In the genomic region with DNA sequence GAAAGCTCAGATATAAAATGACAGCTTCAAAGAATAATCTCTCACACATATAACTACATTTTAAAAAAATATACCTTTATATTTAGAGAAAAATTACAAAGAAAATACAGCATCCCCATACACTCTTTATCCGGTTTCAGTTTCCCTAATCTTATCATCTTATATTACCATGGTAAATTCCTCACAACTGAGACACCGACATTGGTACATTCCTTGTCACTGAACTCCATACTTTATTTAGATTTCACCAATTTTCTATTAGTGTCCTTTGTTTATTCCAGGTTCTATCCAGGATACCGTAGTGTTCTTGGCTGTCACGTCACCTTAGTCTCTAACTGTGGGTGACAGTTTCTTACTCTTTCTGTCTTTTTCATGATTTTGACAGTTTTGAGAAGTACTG, we compare ENCODE assay signal across 18 cellular contexts. TPM values are rescaled to one million over a fixed set of nuclear protein-coding genes. Genes with fewer than 3 reads are reported as not detected.
DNase-seq lines count a peak whose midpoint lies in the region; TF ChIP-seq lines count a peak whose summit lies in the region.
"Had no signal": no experiment of that assay in that cellular context is flagged by ENCODE, and none has a peak within 500 bp of the region (broad histone marks: within the 10 kb centered on the region; RNA-seq: fewer than 3 reads in every experiment).

No MANE protein-coding gene starts in this region.

- DNase-seq in H4 (ENCODE audit: low spot score) (peak; percentile 19), adipocyte (ENCODE audit: low read depth) (peak; percentile 57), fibroblast of lung (ENCODE audit: low read depth in 2 of 2) (peak in 1 of 2 donors; percentile 44), Peyer's patch (no peak), foreskin fibroblast (no peak), SW 1271 (lab: John Stamatoyannopoulos, UW) (no peak), nephron progenitor cell (no peak)
- DNase-seq: DMS 273 treated with DMSO at 0.1 percent for 48 hours, KG1, MG63, NCI-H1105 treated with DMSO at 0.1 percent for 48 hours, NCI-H187, NCI-H446, NCI-H748 treated with DMSO at 0.1 percent for 48 hours had no signal

- H3K27me3 ChIP-seq in adipocyte (replicated peaks; ENCODE audit: control insufficient read depth, insufficient read depth, low read length) (no peaks in the 10 kb centered on the region), fibroblast of lung (ENCODE audit: control insufficient read depth, insufficient read depth, low read length) (no peaks in the 10 kb centered on the region), Peyer's patch (no peaks in the 10 kb centered on the region)
- H3K27me3 ChIP-seq: BLaER1, MG63 had no signal

- no peaks in the 10 kb centered on the region for H4K20me1 ChIP-seq in fibroblast of lung (ENCODE audit: control insufficient read depth, extremely low read depth, insufficient read depth, low read length)
- H4K20me1 ChIP-seq: BLaER1 had no signal

- no peak for TF ChIP-seq POLR2A in Peyer's patch (IDR thresholded peaks at IDR 0.05)

- H3K27me3 Mint-ChIP-seq in nephron progenitor cell (ENCODE audit: low read depth, poor library complexity): no peaks in the 10 kb centered on the region

- H3K36me3 ChIP-seq in adipocyte (ENCODE audit: control insufficient read depth, insufficient read depth, low read length, severe bottlenecking) (peaks cover 17% of the 10 kb centered on the region), fibroblast of lung (ENCODE audit: control insufficient read depth, insufficient read depth, low read length) (no peaks in the 10 kb centered on the region), Peyer's patch (peaks cover 0 to 35% (median 0%) of the 10 kb centered on the region in 3 donors)
- H3K36me3 ChIP-seq: BLaER1, MG63 had no signal

- H3K36me3 Mint-ChIP-seq in nephron progenitor cell (ENCODE audit: low read depth): no peaks in the 10 kb centered on the region

- H3K27ac Mint-ChIP-seq in nephron progenitor cell: no peak overlapping the region
- H3K27ac Mint-ChIP-seq: GM23338 had no signal

- H3K9me3 Mint-ChIP-seq in nephron progenitor cell: no peaks in the 10 kb centered on the region
- H3K9me3 Mint-ChIP-seq: GM23338 had no signal

- H3K4me2 ChIP-seq in fibroblast of lung (ENCODE audit: extremely low read depth, insufficient read depth, low read length): no peak overlapping the region
- H3K4me2 ChIP-seq: BLaER1, GM23338 had no signal

- peaks cover 4% of the 10 kb centered on the region for H3K4me1 Mint-ChIP-seq in nephron progenitor cell
- H3K4me1 Mint-ChIP-seq: GM23338 had no signal

- peaks cover 3% of the 10 kb centered on the region for H3K4me1 ChIP-seq in adipocyte (ENCODE audit: control insufficient read depth, insufficient read depth, low read length)
- H3K4me1 ChIP-seq in fibroblast of lung (ENCODE audit: control insufficient read depth, extremely low read depth, insufficient read depth, low read length): no peaks in the 10 kb centered on the region
- H3K4me1 ChIP-seq in Peyer's patch: no peaks in the 10 kb centered on the region
- H3K4me1 ChIP-seq: BLaER1 had no signal

- H2AFZ ChIP-seq in fibroblast of lung (ENCODE audit: low read length): peak overlapping the region; percentile 55
- H2AFZ ChIP-seq: GM23338 had no signal

- H3K27ac ChIP-seq in fibroblast of lung (ENCODE audit: insufficient read depth, low read length): no peak overlapping the region
- no peak overlapping the region for H3K27ac ChIP-seq in Peyer's patch
- H3K27ac ChIP-seq: BLaER1, HL-60, SK-N-MC had no signal

- H3K9me3 ChIP-seq in adipocyte (ENCODE audit: control insufficient read depth, low read length) (no peaks in the 10 kb centered on the region), fibroblast of lung (ENCODE audit: control insufficient read depth, insufficient read depth, low read depth, low read length) (no peaks in the 10 kb centered on the region), Peyer's patch (no peaks in the 10 kb centered on the region)
- H3K9me3 ChIP-seq: BLaER1, MG63 had no signal

- no peaks in the 10 kb centered on the region for H3K79me2 ChIP-seq in fibroblast of lung (ENCODE audit: control insufficient read depth, insufficient read depth, low read length)

- H3K9ac ChIP-seq in adipocyte (ENCODE audit: low read length) (no peak overlapping the region), fibroblast of lung (ENCODE audit: insufficient read depth, low read length) (no peak overlapping the region)
- H3K9ac ChIP-seq: BLaER1 had no signal

- no peak overlapping the region for H3K4me3 ChIP-seq in adipocyte (ENCODE audit: low read length)
- no peak overlapping the region for H3K4me3 ChIP-seq in fibroblast of lung (replicated peaks in 1 of 4; ENCODE audit: control extremely low read depth in 1 of 4, insufficient read depth in 1 of 4, low read depth in 3 of 4, low read length in 4 of 4)
- H3K4me3 ChIP-seq in Peyer's patch: no peak overlapping the region
- H3K4me3 ChIP-seq in foreskin fibroblast (ENCODE audit: low read depth in 1 of 2, low read length in 2 of 2): no peak overlapping the region
- H3K4me3 ChIP-seq: BLaER1, GM23338, MG63, SK-N-MC had no signal

- no peak overlapping the region for H3K4me3 Mint-ChIP-seq in nephron progenitor cell
- H3K4me3 Mint-ChIP-seq: GM23338 had no signal

- TF ChIP-seq CTCF in fibroblast of lung (conservative IDR thresholded peaks at IDR 0.05 in 1 of 2, IDR thresholded peaks at IDR 0.05 in 1 of 2; ENCODE audit: low read depth in 1 of 2, low read length in 2 of 2) (no peak), Peyer's patch (IDR thresholded peaks at IDR 0.05) (no peak), foreskin fibroblast (IDR thresholded peaks at IDR 0.05; ENCODE audit: low read depth, low read length) (no peak), nephron progenitor cell (IDR thresholded peaks at IDR 0.05) (no peak)

RNA-seq across cellular contexts. Expression of a gene that starts 22.0 kb away (rescaled TPM):
- total RNA-seq in H4 (2014; rRNA removed; shearing (Covaris generic)): 0.80 and 1.8 TPM in 2 replicates
- total RNA-seq in fibroblast of lung: 2.6 and 2.8 TPM in 2 replicates
- polyA plus RNA-seq in fibroblast of lung: 0.23 and 0.64 TPM in 2 replicates
- polyA plus RNA-seq in fibroblast of lung (2012): 0.10 and 0.14 TPM in 2 replicates
- polyA minus RNA-seq in fibroblast of lung (ENCODE audit: low replicate concordance): not detected in 2 replicates
- total RNA-seq in Peyer's patch: 10 to 100 TPM; 16.6 to 19.4 (median 17.6) TPM
- total RNA-seq: GM23338 had no signal
- polyA plus RNA-seq: GM23338 had no signal

Comparison
In these comparisons a context has a peak if more than half of its experiments do, and no peak if none do; other contexts are left out.
1. DNase-seq: peak in H4 (single experiment) and adipocyte (single experiment); none in Peyer's patch (0 of 3), foreskin fibroblast (0 of 2), SW 1271 (0 of 2) and nephron progenitor cell (single experiment).